ENCODE assay signal across 24 cellular contexts in genomic region chr7:97771576-97771975, GRCh38. TPM values are rescaled to one million over a fixed set of nuclear protein-coding genes. Genes with fewer than 3 reads are reported as not detected.
A peak's percentile ranks its signal among the peaks of the same experiment; 100 is the strongest.
DNase-seq lines count a peak whose midpoint lies in the region; ATAC-seq and TF ChIP-seq lines count a peak whose summit lies in the region.
"Had no signal": no experiment of that assay in that cellular context is flagged by ENCODE, and none has a peak within 500 bp of the region (broad histone marks: within the 10 kb centered on the region; RNA-seq: fewer than 3 reads in every experiment).

No MANE protein-coding gene starts in this region.

- DNase-seq in Calu3 (no peak), HT-29 (ENCODE audit: low spot score) (peak; percentile 85), endodermal cell (no peak), GM10248 (ENCODE audit: extremely low spot score) (no peak), SKM-1 (lab: John Stamatoyannopoulos, UW; ENCODE audit: unreplicated experiment) (no peak), NCI-H2227 (lab: John Stamatoyannopoulos, UW; ENCODE audit: unreplicated experiment) (no peak)
- DNase-seq: C1 segment of cervical spinal cord; Caco-2; CD8-positive, alpha-beta T cell; H9; KG1; MG63; NCI-H1417 treated with DMSO at 0.1 percent for 48 hours; NCI-H1694 treated with DMSO at 0.1 percent for 48 hours; NCI-H446 treated with DMSO at 0.1 percent for 48 hours; NCI-H526; SHP77 had no signal

- 71 to 86% methylated on average over 1 to 6 of the region's 6 CpGs for WGBS in endodermal cell (ENCODE audit: insufficient coverage in 1 of 2, insufficient read length in 1 of 2), 2 experiments

- intact Hi-C loops in Calu3 (cut with micrococcal nuclease; ENCODE audit: unreplicated experiment), result no loop called here

- no peaks in the 10 kb centered on the region for H3K9me3 Mint-ChIP-seq in Calu3 (ENCODE audit: low read depth, unreplicated experiment)
- no peaks in the 10 kb centered on the region for H3K9me3 Mint-ChIP-seq in endodermal cell
- H3K9me3 Mint-ChIP-seq: CD8-positive, alpha-beta T cell; H9 had no signal

- H3K4me1 ChIP-seq in endodermal cell (ENCODE audit: control insufficient read depth, insufficient read depth, low read length), result no peaks in the 10 kb centered on the region
- H3K4me1 ChIP-seq in mucosa of rectum (ENCODE audit: control insufficient read depth in 2 of 2, insufficient read depth in 2 of 2, low read length in 2 of 2), result peaks cover 5 to 12% of the 10 kb centered on the region in 2 donors
- H3K4me1 ChIP-seq: Caco-2 had no signal

- H3K4me1 Mint-ChIP-seq in Calu3 (ENCODE audit: low read depth, unreplicated experiment), result peaks cover 8% of the 10 kb centered on the region
- no peaks in the 10 kb centered on the region for H3K4me1 Mint-ChIP-seq in endodermal cell

- peaks cover 12% of the 10 kb centered on the region for H3K27me3 Mint-ChIP-seq in Calu3 (ENCODE audit: unreplicated experiment)
- peaks cover 4% of the 10 kb centered on the region for H3K27me3 Mint-ChIP-seq in endodermal cell (ENCODE audit: insufficient read depth)

- H3K4me3 ChIP-seq in endodermal cell (ENCODE audit: low read length) (no peak overlapping the region), mucosa of rectum (ENCODE audit: low read length in 2 of 2) (no peak overlapping the region)
- H3K4me3 ChIP-seq: GM12878, GM23248, MG63 had no signal

- no TSS peak for BruUV-seq in Calu3 (replicated peaks; lab: Mats Ljungman, UMichigan)

- POLR2A ChIA-PET in GM10248 (lab: Yijun Ruan, JAX), result no interaction called here

- H3K27ac ChIP-seq in endodermal cell (ENCODE audit: low read depth, low read length) (peak overlapping the region; percentile 24), mucosa of rectum (ENCODE audit: low read depth in 2 of 2, low read length in 2 of 2) (peak overlapping the region; percentile 65 to 87)
- H3K27ac ChIP-seq: GM23248, RWPE1 had no signal

- CTCF ChIA-PET in Calu3 (lab: Charles Lee), result no interaction called here
- CTCF ChIA-PET in GM10248 (lab: Yijun Ruan, JAX), result no interaction called here

- H3K4me3 Mint-ChIP-seq in Calu3 (ENCODE audit: low read depth, unreplicated experiment), result peak overlapping the region; percentile 36
- H3K4me3 Mint-ChIP-seq in endodermal cell, result no peak overlapping the region
- H3K4me3 Mint-ChIP-seq: CD8-positive, alpha-beta T cell; H9 had no signal

- H3K27me3 ChIP-seq in endodermal cell (ENCODE audit: control insufficient read depth, insufficient read depth, low read length, poor library complexity, severe bottlenecking) (no peaks in the 10 kb centered on the region), mucosa of rectum (ENCODE audit: control insufficient read depth in 2 of 2, insufficient read depth in 2 of 2, low read length in 2 of 2) (no peaks in the 10 kb centered on the region)
- H3K27me3 ChIP-seq: MG63 had no signal

- H3K9ac ChIP-seq in endodermal cell (ENCODE audit: extremely low read depth, low read length, poor library complexity, severe bottlenecking) (no peak overlapping the region), mucosa of rectum (ENCODE audit: low read depth in 1 of 2, low read length in 2 of 2) (no peak overlapping the region)
- H3K9ac ChIP-seq: GM23248 had no signal

- ATAC-seq in HG03108 (IDR thresholded peaks at IDR 0.05; ENCODE audit: unreplicated experiment), result no peak
- ATAC-seq: CD8-positive, alpha-beta T cell; GM12878; Panc1 had no signal

- peaks cover 12% of the 10 kb centered on the region for H3K36me3 Mint-ChIP-seq in Calu3 (ENCODE audit: insufficient read depth, unreplicated experiment)
- H3K36me3 Mint-ChIP-seq in endodermal cell (ENCODE audit: low read depth), result no peaks in the 10 kb centered on the region
- H3K36me3 Mint-ChIP-seq: CD8-positive, alpha-beta T cell had no signal

- H3K9me3 ChIP-seq in endodermal cell (ENCODE audit: control insufficient read depth, low read length), result no peaks in the 10 kb centered on the region
- no peaks in the 10 kb centered on the region for H3K9me3 ChIP-seq in mucosa of rectum (ENCODE audit: control insufficient read depth in 2 of 2, low read length in 2 of 2)
- H3K9me3 ChIP-seq: Caco-2, MG63 had no signal

- H3K27ac Mint-ChIP-seq in Calu3 (ENCODE audit: unreplicated experiment) (peak overlapping the region; percentile 86), endodermal cell (no peak overlapping the region)
- H3K27ac Mint-ChIP-seq: CD8-positive, alpha-beta T cell; H9 had no signal

- H3K36me3 ChIP-seq in endodermal cell (ENCODE audit: control insufficient read depth, insufficient read depth, low read length) (no peaks in the 10 kb centered on the region), mucosa of rectum (ENCODE audit: control insufficient read depth in 2 of 2, insufficient read depth in 2 of 2, low read length in 2 of 2) (no peaks in the 10 kb centered on the region)
- H3K36me3 ChIP-seq: MG63 had no signal

- TF ChIP-seq CTCF in Calu3 (IDR thresholded peaks at IDR 0.05; ENCODE audit: unreplicated experiment) (no peak), endodermal cell (conservative IDR thresholded peaks at IDR 0.05) (no peak), GM10248 (IDR thresholded peaks at IDR 0.05; ENCODE audit: control extremely low read depth, extremely low read depth, low read depth, missing control alignments) (no peak)

RNA-seq across cellular contexts. Expression of gene TAC1, which starts 39.7 kb away (rescaled TPM):
- 0.80 and 2.8 TPM in 2 replicates for total RNA-seq in Calu3 (2022)
- total RNA-seq in HT-29 (2014; rRNA removed; shearing (Covaris generic)), result not detected in 2 replicates
- not detected for total RNA-seq in endodermal cell
- polyA plus RNA-seq in endodermal cell (2013, experiment 1 of 2), result 4.7 TPM
- 3.1 TPM for polyA plus RNA-seq in endodermal cell (2013, experiment 2 of 2)
- total RNA-seq: Caco-2; CD8-positive, alpha-beta T cell; GM12878; GM23248; OCI-LY7 had no signal
- polyA plus RNA-seq: GM12878, GM23248 had no signal
